In the genomic region with DNA sequence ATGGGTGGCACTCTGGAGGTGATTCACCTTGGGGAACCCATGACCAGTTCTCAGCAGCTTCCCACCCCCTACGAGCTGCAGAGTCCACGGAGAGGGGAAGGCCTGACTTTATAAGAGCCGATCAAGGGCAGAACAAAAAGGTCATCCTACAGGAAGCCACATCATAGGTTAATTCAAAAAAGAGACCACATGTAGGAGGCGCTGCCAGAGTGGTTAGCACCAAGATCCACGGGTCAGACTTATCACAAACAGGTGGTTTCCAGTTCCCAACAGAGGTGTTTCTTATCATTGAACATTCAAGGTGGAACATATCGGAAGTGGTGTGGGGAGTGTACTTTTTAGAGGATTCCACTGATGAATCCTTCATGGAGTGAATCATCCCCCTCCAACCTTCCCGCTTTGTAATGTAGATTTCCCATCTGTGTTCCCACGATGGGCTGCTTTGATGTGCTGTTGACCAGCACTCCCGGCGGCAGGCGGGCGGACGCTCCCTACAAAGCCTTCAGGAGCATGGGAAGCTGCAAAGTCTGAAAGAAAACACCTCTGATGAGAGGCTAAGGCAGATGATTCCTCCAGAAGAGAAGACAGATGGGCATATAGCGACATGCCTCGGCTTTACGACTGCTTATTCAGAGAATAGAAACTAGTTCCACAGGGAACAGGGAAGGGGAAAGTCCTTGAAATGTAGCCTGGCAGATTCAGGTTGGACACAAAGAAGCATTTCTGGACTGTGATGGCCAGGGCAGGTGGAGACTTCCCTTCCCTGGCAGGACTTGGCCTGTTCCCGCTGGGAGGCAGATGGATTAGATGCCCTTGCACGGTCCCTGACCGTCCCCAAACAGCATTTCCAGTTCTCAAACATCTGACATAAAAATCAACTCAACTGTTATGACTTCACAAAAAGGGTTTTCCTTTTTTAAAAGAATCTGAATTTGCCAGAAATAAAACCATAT, we compare ENCODE assay signal across 11 cellular contexts.
DNase-seq lines count a peak whose midpoint lies in the region; ATAC-seq and TF ChIP-seq lines count a peak whose summit lies in the region.
"Had no signal": no experiment of that assay in that cellular context is flagged by ENCODE, and none has a peak within 500 bp of the region (broad histone marks: within the 10 kb centered on the region; RNA-seq: fewer than 3 reads in every experiment).

No MANE protein-coding gene starts in this region.

- H3K4me1 ChIP-seq in endodermal cell (ENCODE audit: control insufficient read depth, insufficient read depth, low read length) (no peaks in the 10 kb centered on the region), sigmoid colon (peaks cover 0 to 19% (median 11%) of the 10 kb centered on the region in 4 donors)

- no peak overlapping the region for H3K4me3 Mint-ChIP-seq in endodermal cell

- intact Hi-C loops in sigmoid colon (cut with DNase I): no loop called here

- no peak overlapping the region for H3K27ac Mint-ChIP-seq in endodermal cell

- no peaks in the 10 kb centered on the region for H3K27me3 ChIP-seq in endodermal cell (ENCODE audit: control insufficient read depth, insufficient read depth, low read length, poor library complexity, severe bottlenecking)
- H3K27me3 ChIP-seq in sigmoid colon: no peaks in the 10 kb centered on the region

- peaks cover 12% of the 10 kb centered on the region for H3K27me3 Mint-ChIP-seq in endodermal cell (ENCODE audit: insufficient read depth)

- H3K9ac ChIP-seq in endodermal cell (ENCODE audit: extremely low read depth, low read length, poor library complexity, severe bottlenecking): no peak overlapping the region

- no peak for TF ChIP-seq POLR2A in sigmoid colon (IDR thresholded peaks at IDR 0.05)

- H3K4me1 Mint-ChIP-seq in endodermal cell: peaks cover 14% of the 10 kb centered on the region

- WGBS in endodermal cell (ENCODE audit: insufficient coverage in 1 of 2, insufficient read length in 1 of 2), 2 experiments: 39 to 59% methylated on average over 13 to 19 of the region's 19 CpGs
- 85 to 92% methylated on average over 19 of the region's 19 CpGs for WGBS in sigmoid colon, 2 donors

- H3K4me3 ChIP-seq in endodermal cell (ENCODE audit: low read length): no peak overlapping the region
- no peak overlapping the region for H3K4me3 ChIP-seq in sigmoid colon
- H3K4me3 ChIP-seq: psoas muscle had no signal

- H3K9me3 Mint-ChIP-seq in endodermal cell: no peaks in the 10 kb centered on the region

- no peaks in the 10 kb centered on the region for H3K36me3 Mint-ChIP-seq in endodermal cell (ENCODE audit: low read depth)

- H3K36me3 ChIP-seq in endodermal cell (ENCODE audit: control insufficient read depth, insufficient read depth, low read length) (no peaks in the 10 kb centered on the region), sigmoid colon (no peaks in the 10 kb centered on the region)

- peak overlapping the region; percentile 61 for H3K27ac ChIP-seq in endodermal cell (ENCODE audit: low read depth, low read length)
- no peak overlapping the region for H3K27ac ChIP-seq in sigmoid colon
- H3K27ac ChIP-seq: psoas muscle had no signal

- H3K9me3 ChIP-seq in endodermal cell (ENCODE audit: control insufficient read depth, low read length) (no peaks in the 10 kb centered on the region), sigmoid colon (no peaks in the 10 kb centered on the region)
- H3K9me3 ChIP-seq: psoas muscle had no signal

- no peak for TF ChIP-seq EP300 in sigmoid colon (IDR thresholded peaks at IDR 0.05)

- DNase-seq in HT1080 (ENCODE audit: low read depth) (peak; percentile 68), endodermal cell (peak; percentile 90), sigmoid colon (peak; percentile 56), superior temporal gyrus (ENCODE audit: extremely low spot score) (no peak), NCI-H146 treated with DMSO at 0.1 percent for 48 hours (lab: John Stamatoyannopoulos, UW; ENCODE audit: unreplicated experiment) (no peak)
- DNase-seq: foreskin fibroblast; NCI-H1436 treated with DMSO at 0.1 percent for 48 hours; psoas muscle; stimulated activated CD4-positive, alpha-beta T cell treated with anti-CD3 and anti-CD28 coated beads, Interleukin-4, amount 100 ng/mL, for 4 hours had no signal

- TF ChIP-seq CTCF in endodermal cell (conservative IDR thresholded peaks at IDR 0.05): peak; percentile 10
- no peak for TF ChIP-seq CTCF in sigmoid colon (IDR thresholded peaks at IDR 0.05)

- ATAC-seq in GM19025 (IDR thresholded peaks at IDR 0.05; ENCODE audit: low read depth, unreplicated experiment) (peak; percentile 51), HG02763 (IDR thresholded peaks at IDR 0.05; ENCODE audit: unreplicated experiment) (no peak)
- ATAC-seq: psoas muscle had no signal

Comparison
In these comparisons a context has a peak if more than half of its experiments do, and no peak if none do; other contexts are left out.
1. DNase-seq: peak in HT1080 (single experiment), endodermal cell (single experiment) and sigmoid colon (single experiment); none in superior temporal gyrus (single experiment) and NCI-H146 treated with DMSO at 0.1 percent for 48 hours (single experiment).